ENCODE assay signal across 9 cellular contexts in genomic region chr6:140744648-140745320, GRCh38.
DNase-seq lines count a peak whose midpoint lies in the region; ATAC-seq, FAIRE-seq and TF ChIP-seq lines count a peak whose summit lies in the region.
"Had no signal": no experiment of that assay in that cellular context is flagged by ENCODE, and none has a peak within 500 bp of the region (broad histone marks: within the 10 kb centered on the region; RNA-seq: fewer than 3 reads in every experiment).

No MANE protein-coding gene starts in this region.

- FAIRE-seq in H54 (lab: Jason Lieb, UNC) = no peak

- DNase-seq in T1000 (lab: John Stamatoyannopoulos, UW) (peak; percentile 20), non-pigmented ciliary epithelial cell (ENCODE audit: low read depth) (peak; percentile 35), cerebellum (ENCODE audit: low spot score) (no peak), H54 (ENCODE audit: insufficient read length, low spot score) (no peak), NCI-H2227 (lab: John Stamatoyannopoulos, UW; ENCODE audit: unreplicated experiment) (no peak)
- no peak for DNase-seq in activated CD4-positive, alpha-beta T cell treated with anti-CD3 and anti-CD28 coated beads for 48 hours
- DNase-seq: Right ventricle myocardium superior had no signal

- peak; percentile 44 for ATAC-seq in GM19025 (IDR thresholded peaks at IDR 0.05; ENCODE audit: low read depth, unreplicated experiment)
- peak; percentile 82 for ATAC-seq in HG02973 (IDR thresholded peaks at IDR 0.05; ENCODE audit: unreplicated experiment)

- no peak for TF ChIP-seq POLR2A in H54 (IDR thresholded peaks at IDR 0.05; ENCODE audit: low read depth, low read length)

Comparison
In these comparisons a context has a peak if more than half of its experiments do, and no peak if none do; other contexts are left out.
1. DNase-seq: peak in T1000 (single experiment) and non-pigmented ciliary epithelial cell (single experiment); none in cerebellum (single experiment), activated CD4-positive, alpha-beta T cell treated with anti-CD3 and anti-CD28 coated beads for 48 hours (single experiment), H54 (single experiment) and NCI-H2227 (single experiment).